ENCODE assay signal across 1 cellular context in the genomic region with DNA sequence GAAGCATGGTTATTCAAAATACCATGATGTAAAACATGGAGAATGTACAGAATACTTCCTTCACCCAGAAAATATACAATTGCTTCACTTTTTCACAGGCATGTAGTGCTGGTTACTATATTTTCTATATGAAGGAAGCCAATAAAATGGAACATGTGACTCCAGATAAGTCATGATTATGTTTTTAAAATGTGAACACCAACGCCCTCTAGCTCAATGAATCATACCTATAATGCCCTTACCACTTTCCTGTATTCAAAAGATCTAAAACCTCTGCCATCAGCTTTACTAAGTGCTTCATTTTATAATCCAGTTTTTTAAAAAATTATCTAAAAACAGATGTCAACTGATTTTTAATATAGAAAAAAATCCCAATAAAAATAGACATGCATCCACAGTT.
TF ChIP-seq lines count a peak whose summit lies in the region.

No MANE protein-coding gene starts in this region.

TF ChIP-seq in A549, 52 proteins besides CTCF, POLR2A, EP300 and RAD21 (continued from another document):
- TF ChIP-seq KDM1A (IDR thresholded peaks at IDR 0.05; ENCODE audit: low read depth), result no peak
